1 cellular context compared by ENCODE assay signal in the genomic region with DNA sequence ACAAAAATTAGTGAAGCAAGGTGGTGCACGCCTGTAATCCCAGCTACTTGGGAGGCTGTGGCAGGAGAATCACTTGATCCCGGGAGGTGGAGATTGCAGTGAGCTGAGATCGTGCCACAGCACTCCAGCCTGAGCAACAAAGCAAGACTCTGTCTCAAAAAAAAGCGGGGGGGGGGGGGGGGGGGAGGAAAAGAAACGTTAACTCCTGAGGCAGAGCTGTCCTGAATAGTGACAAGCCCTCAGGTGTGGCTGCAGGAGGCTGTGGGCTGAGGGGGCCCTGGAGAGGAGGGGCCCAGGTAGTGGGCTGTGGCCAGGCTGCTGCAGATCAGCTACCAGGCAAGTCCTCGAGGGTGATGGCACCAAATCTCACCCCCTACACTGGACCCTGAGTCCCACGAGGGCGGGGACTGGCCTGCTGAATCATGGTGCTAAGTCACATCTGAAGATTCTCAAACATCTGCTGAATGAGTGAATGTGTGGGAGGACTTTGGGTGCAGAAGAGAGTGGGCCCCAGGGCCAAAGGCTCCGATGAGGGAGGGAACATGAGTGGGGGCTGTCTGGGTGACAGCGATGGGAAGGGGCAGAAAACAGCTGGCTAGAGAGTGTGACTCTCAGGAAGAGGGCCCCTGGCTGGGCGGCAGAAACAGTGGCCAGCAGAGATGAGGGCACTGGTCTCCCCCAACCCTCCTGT.
TF ChIP-seq lines count a peak whose summit lies in the region.

No MANE protein-coding gene starts in this region.

TF ChIP-seq in GM23338, 12 proteins besides CTCF, POLR2A, EP300 and RAD21:
- no peak for TF ChIP-seq ZNF114 (CRISPR knock-in tag; IDR thresholded peaks at IDR 0.05)
- TF ChIP-seq, protein P1, sequence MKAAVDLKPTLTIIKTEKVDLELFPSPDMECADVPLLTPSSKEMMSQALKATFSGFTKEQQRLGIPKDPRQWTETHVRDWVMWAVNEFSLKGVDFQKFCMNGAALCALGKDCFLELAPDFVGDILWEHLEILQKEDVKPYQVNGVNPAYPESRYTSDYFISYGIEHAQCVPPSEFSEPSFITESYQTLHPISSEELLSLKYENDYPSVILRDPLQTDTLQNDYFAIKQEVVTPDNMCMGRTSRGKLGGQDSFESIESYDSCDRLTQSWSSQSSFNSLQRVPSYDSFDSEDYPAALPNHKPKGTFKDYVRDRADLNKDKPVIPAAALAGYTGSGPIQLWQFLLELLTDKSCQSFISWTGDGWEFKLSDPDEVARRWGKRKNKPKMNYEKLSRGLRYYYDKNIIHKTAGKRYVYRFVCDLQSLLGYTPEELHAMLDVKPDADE (IDR thresholded peaks at IDR 0.05): no peak
- no peak for TF ChIP-seq JUNB (IDR thresholded peaks at IDR 0.05; ENCODE audit: unreplicated experiment)
- no peak for TF ChIP-seq EZH2phosphoT487 (IDR thresholded peaks at IDR 0.05; ENCODE audit: unreplicated experiment)
